ENCODE assay signal across 9 cellular contexts in genomic region chr1:42259059-42259738, GRCh38.
DNase-seq lines count a peak whose midpoint lies in the region; ATAC-seq, FAIRE-seq and TF ChIP-seq lines count a peak whose summit lies in the region.
"Had no signal": no experiment of that assay in that cellular context is flagged by ENCODE, and none has a peak within 500 bp of the region (broad histone marks: within the 10 kb centered on the region; RNA-seq: fewer than 3 reads in every experiment).

No MANE protein-coding gene starts in this region.

- no peaks in the 10 kb centered on the region for H3K9me3 ChIP-seq in naive thymus-derived CD4-positive, alpha-beta T cell (ENCODE audit: control insufficient read depth in 2 of 3, low read length in 3 of 3)

- H3K4me3 ChIP-seq in cardiac fibroblast (replicated peaks in 1 of 2; ENCODE audit: low read depth in 2 of 2, low read length in 2 of 2): no peak overlapping the region
- no peak overlapping the region for H3K4me3 ChIP-seq in naive thymus-derived CD4-positive, alpha-beta T cell (ENCODE audit: low read length)

- H3K27ac ChIP-seq in naive thymus-derived CD4-positive, alpha-beta T cell (ENCODE audit: low read depth, low read length): no peak overlapping the region

- no peak for TF ChIP-seq CTCF in cardiac fibroblast (IDR thresholded peaks at IDR 0.05; ENCODE audit: low read depth, low read length)

- peaks cover 0 to 8% (median 2%) of the 10 kb centered on the region in 11 donors for H3K9me3 Mint-ChIP-seq in naive thymus-derived CD4-positive, alpha-beta T cell

- peak; percentile 24 for DNase-seq in D341Med (ENCODE audit: low spot score)
- peak; percentile 55 to 68 for DNase-seq in cardiac fibroblast (ENCODE audit: low read depth in 2 of 2)
- DNase-seq in naive thymus-derived CD4-positive, alpha-beta T cell: peak in 1 of 9 donors; percentile 9
- DNase-seq in CD1c-positive myeloid dendritic cell (ENCODE audit: extremely low spot score): no peak
- DNase-seq in HTR-8/SVneo (ENCODE audit: insufficient read length, low spot score): no peak
- DNase-seq in activated CD8-positive, alpha-beta memory T cell treated with anti-CD3 and anti-CD28 coated beads, Interleukin-2, amount 50 U/mL, for 4 hours: no peak
- no peak for DNase-seq in stimulated activated CD4-positive, alpha-beta T cell treated with anti-CD3 and anti-CD28 coated beads, Interleukin-4, amount 100 ng/mL, for 4 hours
- DNase-seq: NCI-H69 had no signal

- no peak for FAIRE-seq in HTR-8/SVneo (lab: Jason Lieb, UNC)

- intact Hi-C loops in naive thymus-derived CD4-positive, alpha-beta T cell (cut with micrococcal nuclease): no loop called here

- H3K27ac Mint-ChIP-seq in naive thymus-derived CD4-positive, alpha-beta T cell: peak overlapping the region in 8 of 9 donors; percentile 0 to 70 (median 28)

- H3K4me3 Mint-ChIP-seq in naive thymus-derived CD4-positive, alpha-beta T cell: peak overlapping the region in 3 of 10 donors; percentile 3 to 12 (median 9)

- no peaks in the 10 kb centered on the region for H3K27me3 ChIP-seq in naive thymus-derived CD4-positive, alpha-beta T cell (ENCODE audit: control insufficient read depth in 2 of 2, insufficient read depth in 2 of 2, low read length in 2 of 2)

- POLR2A ChIA-PET in naive thymus-derived CD4-positive, alpha-beta T cell (lab: Charles Lee): no interaction called here

- peaks cover 0 to 4% of the 10 kb centered on the region in 2 donors for H3K4me1 ChIP-seq in naive thymus-derived CD4-positive, alpha-beta T cell (ENCODE audit: control insufficient read depth in 2 of 2, insufficient read depth in 2 of 2, low read length in 2 of 2)

- H3K27me3 Mint-ChIP-seq in naive thymus-derived CD4-positive, alpha-beta T cell: no peaks in the 10 kb centered on the region

- CTCF ChIA-PET in naive thymus-derived CD4-positive, alpha-beta T cell (lab: Charles Lee): interaction anchor here (0.7 kb wide), 1 partner anchor 61 kb away, joined by 3 read pairs; no protein-coding TSS in a partner anchor

- peaks cover 0 to 5% (median 1%) of the 10 kb centered on the region in 3 experiments for H3K36me3 ChIP-seq in naive thymus-derived CD4-positive, alpha-beta T cell (ENCODE audit: control insufficient read depth in 2 of 3, insufficient read depth in 3 of 3, low read length in 3 of 3)

- H3K36me3 Mint-ChIP-seq in naive thymus-derived CD4-positive, alpha-beta T cell: peaks cover 7 to 48% (median 31%) of the 10 kb centered on the region in 5 donors

- peaks cover 11 to 74% (median 62%) of the 10 kb centered on the region in 7 donors for H3K4me1 Mint-ChIP-seq in naive thymus-derived CD4-positive, alpha-beta T cell

- ATAC-seq in HG03280 (IDR thresholded peaks at IDR 0.05; ENCODE audit: unreplicated experiment): peak; percentile 48
- ATAC-seq in naive thymus-derived CD4-positive, alpha-beta T cell: no peak

Comparison
In these comparisons a context has a peak if more than half of its experiments do, and no peak if none do; other contexts are left out.
1. DNase-seq: peak in D341Med (single experiment) and cardiac fibroblast (2 of 2); none in CD1c-positive myeloid dendritic cell (single experiment), HTR-8/SVneo (single experiment), activated CD8-positive, alpha-beta memory T cell treated with anti-CD3 and anti-CD28 coated beads, Interleukin-2, amount 50 U/mL, for 4 hours (single experiment) and stimulated activated CD4-positive, alpha-beta T cell treated with anti-CD3 and anti-CD28 coated beads, Interleukin-4, amount 100 ng/mL, for 4 hours (0 of 2).